In the genomic region with DNA sequence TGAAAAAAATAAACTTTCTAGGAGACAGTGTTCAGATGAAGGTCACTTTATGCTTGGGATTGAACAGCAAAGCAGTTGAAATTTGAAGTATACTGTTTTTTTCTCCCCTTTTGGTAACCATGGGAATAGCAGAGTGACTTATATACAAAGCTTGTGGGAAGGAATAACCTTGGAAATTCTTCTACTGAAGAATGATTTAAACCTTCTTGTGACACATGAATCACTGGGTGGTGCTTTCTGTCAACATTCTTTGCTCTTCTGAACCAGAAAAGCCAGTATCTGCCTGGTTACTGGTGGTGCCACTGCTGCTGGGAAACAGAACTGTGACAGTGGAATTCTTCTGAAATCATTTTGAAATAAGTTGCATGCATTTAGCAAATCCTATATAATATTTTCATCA, we compare ENCODE assay signal across 12 cellular contexts. TPM values are rescaled to one million over a fixed set of nuclear protein-coding genes. Genes with fewer than 3 reads are reported as not detected.
DNase-seq lines count a peak whose midpoint lies in the region; ATAC-seq and TF ChIP-seq lines count a peak whose summit lies in the region.
"Had no signal": no experiment of that assay in that cellular context is flagged by ENCODE, and none has a peak within 500 bp of the region (broad histone marks: within the 10 kb centered on the region; RNA-seq: fewer than 3 reads in every experiment).

No MANE protein-coding gene starts in this region.

- H3K4me2 ChIP-seq in SK-N-SH: peak overlapping the region; percentile 32; the same call in 1 of the 2 replicates

- no peak overlapping the region for H3K4me3 ChIP-seq in SK-N-SH (ENCODE audit: low read depth in 2 of 2, low read length in 1 of 2)

- no peaks in the 10 kb centered on the region for H3K36me3 ChIP-seq in SK-N-SH (replicated peaks in 1 of 2; ENCODE audit: control insufficient read depth in 1 of 2, insufficient read depth in 2 of 2, low read length in 1 of 2)

- H3K79me2 ChIP-seq in SK-N-SH (ENCODE audit: insufficient read depth): no peaks in the 10 kb centered on the region

- 0 out of 2 replicates have a peak, but pooled peaks have one; percentile 13 for TF ChIP-seq RAD21 in SK-N-SH (IDR thresholded peaks at IDR 0.05; ENCODE audit: low read length)

- TF ChIP-seq EP300 in SK-N-SH (IDR thresholded peaks at IDR 0.05; ENCODE audit: borderline replicate concordance in 1 of 2, low read depth in 1 of 2, low read length in 1 of 2): peak in 1 of 2 experiments; percentile 91; a peak in 2 of 4 replicates

- H3K27ac ChIP-seq in SK-N-SH (ENCODE audit: low read depth in 2 of 2, low read length in 1 of 2): peak overlapping the region; percentile 53 to 95; a peak in 3 of 4 replicates

- no peaks in the 10 kb centered on the region for H3K27me3 ChIP-seq in SK-N-SH (ENCODE audit: insufficient read depth)

- no peak overlapping the region for H2AFZ ChIP-seq in SK-N-SH (ENCODE audit: low read depth)

- DNase-seq in GM03348 (ENCODE audit: low spot score): peak; percentile 69
- DNase-seq in SK-N-SH: no peak
- DNase-seq in foreskin melanocyte: peak; percentile 75
- peak; percentile 100 for DNase-seq in renal cortical epithelial cell (ENCODE audit: low read depth)
- no peak for DNase-seq in retina
- DNase-seq in NK-92 (lab: John Stamatoyannopoulos, UW; ENCODE audit: unreplicated experiment): no peak
- DNase-seq: activated naive CD8-positive, alpha-beta T cell treated with anti-CD3 and anti-CD28 coated beads, Interleukin-2, amount 10 ng/mL, durations not matched to agents 7 days and 5 days; NCI-H774; stimulated activated CD4-positive, alpha-beta T cell treated with anti-CD3 and anti-CD28 coated beads, Interleukin-12 subunit alpha, Interleukin-12 subunit beta, amount 100 ng/mL, for 4 hours had no signal

- H3K9ac ChIP-seq in SK-N-SH: peak overlapping the region; percentile 69

- CTCF ChIA-PET in SK-N-SH (lab: Yijun Ruan, JAX): no interaction called here

- H3F3A ChIP-seq in SK-N-SH (replicated peaks; ENCODE audit: insufficient read depth): peaks cover 20% of the 10 kb centered on the region

- TF ChIP-seq CTCF in SK-N-SH (IDR thresholded peaks at IDR 0.05): no peak

- H3K9me3 ChIP-seq in SK-N-SH: no peaks in the 10 kb centered on the region

- ATAC-seq in HG03280 (IDR thresholded peaks at IDR 0.05; ENCODE audit: unreplicated experiment) (no peak), GM19328 (IDR thresholded peaks at IDR 0.05; ENCODE audit: unreplicated experiment) (no peak)
- ATAC-seq: activated CD4-positive, CD25-positive, alpha-beta regulatory T cell treated with anti-CD3 and anti-CD28 coated beads, Interleukin-2, amount 50 U/mL, for 24 hours had no signal

- peaks cover 0 to 18% of the 10 kb centered on the region in 2 experiments; a peak in 3 of 4 replicates for H3K4me1 ChIP-seq in SK-N-SH (ENCODE audit: control insufficient read depth in 1 of 2, insufficient read depth in 2 of 2, low read depth in 1 of 2, low read length in 1 of 2)

- no peaks in the 10 kb centered on the region for H3K9me2 ChIP-seq in SK-N-SH

- no peaks in the 10 kb centered on the region for H4K20me1 ChIP-seq in SK-N-SH (ENCODE audit: insufficient read depth)

- POLR2A ChIA-PET in SK-N-SH (lab: Yijun Ruan, JAX): no interaction called here

TF ChIP-seq in SK-N-SH, 30 proteins besides CTCF, POLR2A, EP300 and RAD21 (continues in another document):
- TF ChIP-seq NFIC (IDR thresholded peaks at IDR 0.05; ENCODE audit: borderline replicate concordance) (peak; percentile 41; the same call in 1 of the 2 replicates), MEF2A (IDR thresholded peaks at IDR 0.05; ENCODE audit: borderline replicate concordance, low read depth) (no peak), TCF12 (IDR thresholded peaks at IDR 0.05) (peak; percentile 92), TAF1 (IDR thresholded peaks at IDR 0.05; ENCODE audit: borderline replicate concordance, low read depth, low read length) (0 out of 2 replicates have a peak, but pooled peaks have one; percentile 32), YY1 (IDR thresholded peaks at IDR 0.05; ENCODE audit: low read depth) (no peak), RXRA (IDR thresholded peaks at IDR 0.05; ENCODE audit: borderline replicate concordance, low read depth) (peak; percentile 59; the same call in 1 of the 2 replicates), ELF1 (IDR thresholded peaks at IDR 0.05) (peak; percentile 7; the same call in 1 of the 2 replicates)
- TF ChIP-seq, protein P1, sequence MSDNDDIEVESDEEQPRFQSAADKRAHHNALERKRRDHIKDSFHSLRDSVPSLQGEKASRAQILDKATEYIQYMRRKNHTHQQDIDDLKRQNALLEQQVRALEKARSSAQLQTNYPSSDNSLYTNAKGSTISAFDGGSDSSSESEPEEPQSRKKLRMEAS (IDR thresholded peaks at IDR 0.05; ENCODE audit: low read depth): peak; percentile 53; the same call in 1 of the 2 replicates
- TF ChIP-seq, protein P2, sequence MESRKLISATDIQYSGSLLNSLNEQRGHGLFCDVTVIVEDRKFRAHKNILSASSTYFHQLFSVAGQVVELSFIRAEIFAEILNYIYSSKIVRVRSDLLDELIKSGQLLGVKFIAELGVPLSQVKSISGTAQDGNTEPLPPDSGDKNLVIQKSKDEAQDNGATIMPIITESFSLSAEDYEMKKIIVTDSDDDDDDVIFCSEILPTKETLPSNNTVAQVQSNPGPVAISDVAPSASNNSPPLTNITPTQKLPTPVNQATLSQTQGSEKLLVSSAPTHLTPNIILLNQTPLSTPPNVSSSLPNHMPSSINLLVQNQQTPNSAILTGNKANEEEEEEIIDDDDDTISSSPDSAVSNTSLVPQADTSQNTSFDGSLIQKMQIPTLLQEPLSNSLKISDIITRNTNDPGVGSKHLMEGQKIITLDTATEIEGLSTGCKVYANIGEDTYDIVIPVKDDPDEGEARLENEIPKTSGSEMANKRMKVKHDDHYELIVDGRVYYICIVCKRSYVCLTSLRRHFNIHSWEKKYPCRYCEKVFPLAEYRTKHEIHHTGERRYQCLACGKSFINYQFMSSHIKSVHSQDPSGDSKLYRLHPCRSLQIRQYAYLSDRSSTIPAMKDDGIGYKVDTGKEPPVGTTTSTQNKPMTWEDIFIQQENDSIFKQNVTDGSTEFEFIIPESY (IDR thresholded peaks at IDR 0.05; ENCODE audit: borderline replicate concordance, low read depth): 0 out of 2 replicates have a peak, but pooled peaks have one; percentile 42
- TF ChIP-seq, protein P3, sequence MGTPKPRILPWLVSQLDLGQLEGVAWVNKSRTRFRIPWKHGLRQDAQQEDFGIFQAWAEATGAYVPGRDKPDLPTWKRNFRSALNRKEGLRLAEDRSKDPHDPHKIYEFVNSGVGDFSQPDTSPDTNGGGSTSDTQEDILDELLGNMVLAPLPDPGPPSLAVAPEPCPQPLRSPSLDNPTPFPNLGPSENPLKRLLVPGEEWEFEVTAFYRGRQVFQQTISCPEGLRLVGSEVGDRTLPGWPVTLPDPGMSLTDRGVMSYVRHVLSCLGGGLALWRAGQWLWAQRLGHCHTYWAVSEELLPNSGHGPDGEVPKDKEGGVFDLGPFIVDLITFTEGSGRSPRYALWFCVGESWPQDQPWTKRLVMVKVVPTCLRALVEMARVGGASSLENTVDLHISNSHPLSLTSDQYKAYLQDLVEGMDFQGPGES (IDR thresholded peaks at IDR 0.05; ENCODE audit: low read depth, low read length): no peak
- TF ChIP-seq, protein P4, sequence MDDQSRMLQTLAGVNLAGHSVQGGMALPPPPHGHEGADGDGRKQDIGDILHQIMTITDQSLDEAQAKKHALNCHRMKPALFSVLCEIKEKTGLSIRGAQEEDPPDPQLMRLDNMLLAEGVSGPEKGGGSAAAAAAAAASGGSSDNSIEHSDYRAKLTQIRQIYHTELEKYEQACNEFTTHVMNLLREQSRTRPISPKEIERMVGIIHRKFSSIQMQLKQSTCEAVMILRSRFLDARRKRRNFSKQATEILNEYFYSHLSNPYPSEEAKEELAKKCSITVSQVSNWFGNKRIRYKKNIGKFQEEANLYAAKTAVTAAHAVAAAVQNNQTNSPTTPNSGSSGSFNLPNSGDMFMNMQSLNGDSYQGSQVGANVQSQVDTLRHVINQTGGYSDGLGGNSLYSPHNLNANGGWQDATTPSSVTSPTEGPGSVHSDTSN (IDR thresholded peaks at IDR 0.05): peak; percentile 97
- TF ChIP-seq, protein P5, sequence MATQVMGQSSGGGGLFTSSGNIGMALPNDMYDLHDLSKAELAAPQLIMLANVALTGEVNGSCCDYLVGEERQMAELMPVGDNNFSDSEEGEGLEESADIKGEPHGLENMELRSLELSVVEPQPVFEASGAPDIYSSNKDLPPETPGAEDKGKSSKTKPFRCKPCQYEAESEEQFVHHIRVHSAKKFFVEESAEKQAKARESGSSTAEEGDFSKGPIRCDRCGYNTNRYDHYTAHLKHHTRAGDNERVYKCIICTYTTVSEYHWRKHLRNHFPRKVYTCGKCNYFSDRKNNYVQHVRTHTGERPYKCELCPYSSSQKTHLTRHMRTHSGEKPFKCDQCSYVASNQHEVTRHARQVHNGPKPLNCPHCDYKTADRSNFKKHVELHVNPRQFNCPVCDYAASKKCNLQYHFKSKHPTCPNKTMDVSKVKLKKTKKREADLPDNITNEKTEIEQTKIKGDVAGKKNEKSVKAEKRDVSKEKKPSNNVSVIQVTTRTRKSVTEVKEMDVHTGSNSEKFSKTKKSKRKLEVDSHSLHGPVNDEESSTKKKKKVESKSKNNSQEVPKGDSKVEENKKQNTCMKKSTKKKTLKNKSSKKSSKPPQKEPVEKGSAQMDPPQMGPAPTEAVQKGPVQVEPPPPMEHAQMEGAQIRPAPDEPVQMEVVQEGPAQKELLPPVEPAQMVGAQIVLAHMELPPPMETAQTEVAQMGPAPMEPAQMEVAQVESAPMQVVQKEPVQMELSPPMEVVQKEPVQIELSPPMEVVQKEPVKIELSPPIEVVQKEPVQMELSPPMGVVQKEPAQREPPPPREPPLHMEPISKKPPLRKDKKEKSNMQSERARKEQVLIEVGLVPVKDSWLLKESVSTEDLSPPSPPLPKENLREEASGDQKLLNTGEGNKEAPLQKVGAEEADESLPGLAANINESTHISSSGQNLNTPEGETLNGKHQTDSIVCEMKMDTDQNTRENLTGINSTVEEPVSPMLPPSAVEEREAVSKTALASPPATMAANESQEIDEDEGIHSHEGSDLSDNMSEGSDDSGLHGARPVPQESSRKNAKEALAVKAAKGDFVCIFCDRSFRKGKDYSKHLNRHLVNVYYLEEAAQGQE (IDR thresholded peaks at IDR 0.05; ENCODE audit: low read depth, low read length): no peak
- TF ChIP-seq, protein P6, sequence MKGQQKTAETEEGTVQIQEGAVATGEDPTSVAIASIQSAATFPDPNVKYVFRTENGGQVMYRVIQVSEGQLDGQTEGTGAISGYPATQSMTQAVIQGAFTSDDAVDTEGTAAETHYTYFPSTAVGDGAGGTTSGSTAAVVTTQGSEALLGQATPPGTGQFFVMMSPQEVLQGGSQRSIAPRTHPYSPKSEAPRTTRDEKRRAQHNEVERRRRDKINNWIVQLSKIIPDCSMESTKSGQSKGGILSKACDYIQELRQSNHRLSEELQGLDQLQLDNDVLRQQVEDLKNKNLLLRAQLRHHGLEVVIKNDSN (IDR thresholded peaks at IDR 0.05; ENCODE audit: borderline replicate concordance, low read depth): no peak

RNA-seq across cellular contexts. Expression of a gene that starts 39.4 kb away (rescaled TPM):
- polyA plus RNA-seq in SK-N-SH (2012; rRNA removed): 49.7 and 56.7 TPM in 2 replicates
- 39.1 and 50.9 TPM in 2 replicates for polyA plus RNA-seq in SK-N-SH (2012; cell fraction: cytosol; rRNA removed)
- polyA plus RNA-seq in SK-N-SH (2012; cell fraction: nucleus; rRNA removed): 55.8 and 82.5 TPM in 2 replicates
- total RNA-seq in renal cortical epithelial cell: 208 and 316 TPM in 2 replicates
- total RNA-seq: activated naive CD8-positive, alpha-beta T cell treated with anti-CD3 and anti-CD28 coated beads, Interleukin-2, amount 10 ng/mL, durations not matched to agents 7 days and 5 days had no signal

Comparison
In these comparisons a context has a peak if more than half of its experiments do, and no peak if none do; other contexts are left out.
1. DNase-seq: peak in GM03348 (single experiment), foreskin melanocyte (single experiment) and renal cortical epithelial cell (single experiment); none in SK-N-SH (single experiment), retina (single experiment) and NK-92 (single experiment).